16 cellular contexts compared by ENCODE assay signal in genomic region chr10:102657451-102657850, GRCh38. TPM values are rescaled to one million over a fixed set of nuclear protein-coding genes. Genes with fewer than 3 reads are reported as not detected.
DNase-seq lines count a peak whose midpoint lies in the region; ATAC-seq, FAIRE-seq and TF ChIP-seq lines count a peak whose summit lies in the region.
"Had no signal": no experiment of that assay in that cellular context is flagged by ENCODE, and none has a peak within 500 bp of the region (broad histone marks: within the 10 kb centered on the region; RNA-seq: fewer than 3 reads in every experiment).

No MANE protein-coding gene starts in this region.

- peaks cover 42% of the 10 kb centered on the region for H3K4me1 Mint-ChIP-seq in T-helper 2 cell treated with Interferon-gamma antibody and Interleukin-4, amounts not matched to agents 5 μg/mL and 100 μg/mL, for 36 hours (ENCODE audit: low read depth)
- peaks cover 39% of the 10 kb centered on the region for H3K4me1 Mint-ChIP-seq in T-helper 17 cell

- H3K4me3 Mint-ChIP-seq in T-helper 2 cell treated with Interferon-gamma antibody and Interleukin-4, amounts not matched to agents 5 μg/mL and 100 μg/mL, for 36 hours = no peak overlapping the region
- no peak overlapping the region for H3K4me3 Mint-ChIP-seq in T-helper 17 cell

- H3K4me3 ChIP-seq in right atrium auricular region (no peak overlapping the region), small intestine (ENCODE audit: low read depth in 1 of 2, low read length in 2 of 2) (no peak overlapping the region)
- H3K4me3 ChIP-seq: thoracic aorta had no signal

- no peak for ATAC-seq in T-helper 17 cell
- no peak for ATAC-seq in HG02981 (IDR thresholded peaks at IDR 0.05; ENCODE audit: unreplicated experiment)
- ATAC-seq: Panc1 had no signal

- H3K27me3 Mint-ChIP-seq in T-helper 2 cell treated with Interferon-gamma antibody and Interleukin-4, amounts not matched to agents 5 μg/mL and 100 μg/mL, for 36 hours (ENCODE audit: low read depth) = no peaks in the 10 kb centered on the region
- no peaks in the 10 kb centered on the region for H3K27me3 Mint-ChIP-seq in T-helper 17 cell

- H3K9me3 Mint-ChIP-seq in T-helper 2 cell treated with Interferon-gamma antibody and Interleukin-4, amounts not matched to agents 5 μg/mL and 100 μg/mL, for 36 hours = no peaks in the 10 kb centered on the region

- no peak for TF ChIP-seq CTCF in right atrium auricular region (IDR thresholded peaks at IDR 0.05)

- H3K4me1 ChIP-seq in right atrium auricular region (peaks cover 0 to 48% of the 10 kb centered on the region in 2 donors), small intestine (ENCODE audit: control insufficient read depth in 2 of 2, insufficient read depth in 1 of 2, low read depth in 1 of 2, low read length in 1 of 2) (peaks cover 8 to 23% of the 10 kb centered on the region in 2 donors)

- DNase-seq in T-helper 2 cell treated with Interferon-gamma antibody and Interleukin-4, amounts not matched to agents 5 μg/mL and 100 μg/mL, for 36 hours (ENCODE audit: low spot score) = no peak
- DNase-seq in T-helper 2 cell (no peak), T-helper 17 cell (no peak), right atrium auricular region (ENCODE audit: low spot score) (no peak), small intestine (no peak), dermis blood vessel endothelial cell (no peak), HPDE6-E6E7 (ENCODE audit: extremely low spot score) (no peak)
- DNase-seq: aorta, DMS 273 treated with DMSO at 0.1 percent for 48 hours, midbrain, NCI-H1105, T-helper 9 cell had no signal

- no peaks in the 10 kb centered on the region for H3K27me3 ChIP-seq in right atrium auricular region
- no peaks in the 10 kb centered on the region for H3K27me3 ChIP-seq in small intestine (ENCODE audit: control insufficient read depth in 2 of 2, insufficient read depth in 2 of 2, low read length in 2 of 2)

- H3K36me3 ChIP-seq in right atrium auricular region (peaks cover 59% of the 10 kb centered on the region), small intestine (ENCODE audit: control insufficient read depth in 2 of 2, insufficient read depth in 2 of 2, low read length in 2 of 2) (peaks cover 18 to 23% of the 10 kb centered on the region in 2 donors)

- WGBS in small intestine, 3 donors = 20 to 56% (median 25%) methylated on average over 11 of the region's 11 CpGs

- peaks cover 39% of the 10 kb centered on the region for H3K36me3 Mint-ChIP-seq in T-helper 2 cell treated with Interferon-gamma antibody and Interleukin-4, amounts not matched to agents 5 μg/mL and 100 μg/mL, for 36 hours (ENCODE audit: low read depth)
- peaks cover 2% of the 10 kb centered on the region for H3K36me3 Mint-ChIP-seq in T-helper 17 cell (ENCODE audit: low read depth)

- no peak for FAIRE-seq in small intestine (lab: Jason Lieb, UNC)
- FAIRE-seq: HTR-8/SVneo had no signal

- H3K27ac ChIP-seq in right atrium auricular region = peak overlapping the region; percentile 53 to 58
- H3K27ac ChIP-seq in small intestine (ENCODE audit: low read depth in 1 of 2, low read length in 1 of 2) = peak overlapping the region; percentile 30 to 88

- H3K9me3 ChIP-seq in T-helper 17 cell (ENCODE audit: control insufficient read depth, low read length, poor library complexity, severe bottlenecking) = no peaks in the 10 kb centered on the region
- H3K9me3 ChIP-seq in right atrium auricular region = no peaks in the 10 kb centered on the region
- no peaks in the 10 kb centered on the region for H3K9me3 ChIP-seq in small intestine (ENCODE audit: control insufficient read depth, low read depth)
- H3K9me3 ChIP-seq: thoracic aorta had no signal

- H3K27ac Mint-ChIP-seq in T-helper 2 cell treated with Interferon-gamma antibody and Interleukin-4, amounts not matched to agents 5 μg/mL and 100 μg/mL, for 36 hours = peak overlapping the region; percentile 52
- peak overlapping the region; percentile 24 for H3K27ac Mint-ChIP-seq in T-helper 17 cell

RNA-seq across cellular contexts. Expression of gene TRIM8, which starts 13.2 kb away (rescaled TPM):
- total RNA-seq in T-helper 17 cell (10 to 100 TPM; 63.6 to 73.0 TPM), right atrium auricular region (100 to 1,000 TPM; 106 to 125 TPM), dermis blood vessel endothelial cell (65.7 and 124 TPM in 2 replicates)
- 10 to 100 TPM; 38.1 to 65.1 (median 39.8) TPM for polyA plus RNA-seq in small intestine

RNA-seq across cellular contexts. Expression of gene ARL3, which starts 56.7 kb away (rescaled TPM):
- total RNA-seq in T-helper 17 cell (1 to 10 TPM; 3.2 to 3.7 TPM), right atrium auricular region (1 to 10 TPM; 5.7 to 6.4 TPM), dermis blood vessel endothelial cell (3.6 and 4.6 TPM in 2 replicates)
- 1 to 10 TPM; 3.4 to 8.3 (median 4.9) TPM for polyA plus RNA-seq in small intestine

RNA-seq across cellular contexts. Expression of gene SFXN2, which starts 57.0 kb away (rescaled TPM):
- 1 to 10 TPM; 5.6 to 7.9 TPM for total RNA-seq in T-helper 17 cell
- 1 to 10 TPM in 1 of 2 donors, under 1 TPM in 1; 0.59 to 2.7 TPM for total RNA-seq in right atrium auricular region
- 10 to 100 TPM in 1 of 3 donors, 1 to 10 TPM in 2; 2.0 to 16.9 (median 4.9) TPM for polyA plus RNA-seq in small intestine
- 7.1 and 13.7 TPM in 2 replicates for total RNA-seq in dermis blood vessel endothelial cell
